In the genomic region with DNA sequence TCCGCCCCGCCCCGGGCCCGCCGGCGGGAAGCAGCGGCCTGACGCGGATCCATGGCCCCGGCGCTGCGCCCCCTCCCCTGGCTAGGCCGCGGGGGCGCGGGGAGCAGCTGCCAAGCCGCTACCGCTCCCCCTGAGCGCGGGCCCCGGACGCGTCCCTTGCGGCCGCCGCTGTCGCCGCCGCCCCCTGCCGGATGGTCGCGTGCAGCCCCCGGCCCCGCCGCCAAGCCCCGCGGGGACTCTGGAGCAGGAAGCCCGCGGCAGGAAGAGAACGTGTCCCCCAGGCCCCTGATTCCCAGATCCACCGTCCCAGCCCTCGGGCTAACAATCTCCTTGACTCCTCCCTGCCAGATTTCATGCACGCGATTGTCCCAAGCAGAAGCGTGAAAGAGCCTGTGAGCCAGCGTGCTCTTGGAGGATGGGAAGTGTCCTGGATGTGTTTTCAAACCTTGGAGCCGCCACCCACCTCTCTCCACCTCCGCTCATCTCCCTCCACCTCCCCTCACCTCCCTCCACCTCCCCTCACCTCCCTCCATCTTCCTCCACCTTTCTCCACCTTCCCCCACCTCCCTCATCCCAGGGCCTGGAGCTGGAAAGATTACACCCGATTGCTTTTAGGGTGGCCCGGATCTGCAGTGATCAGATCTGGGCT, we compare ENCODE assay signal across 8 cellular contexts. TPM values are rescaled to one million over a fixed set of nuclear protein-coding genes. Genes with fewer than 3 reads are reported as not detected.
A peak's percentile ranks its signal among the peaks of the same experiment; 100 is the strongest.
DNase-seq lines count a peak whose midpoint lies in the region; ATAC-seq and TF ChIP-seq lines count a peak whose summit lies in the region.

No MANE protein-coding gene starts in this region.

- H3K4me1 ChIP-seq in esophagus (ENCODE audit: control insufficient read depth in 2 of 2, insufficient read depth in 2 of 2, low read length in 1 of 2) (no peaks in the 10 kb centered on the region), stomach smooth muscle (ENCODE audit: control insufficient read depth, insufficient read depth, low read length) (peaks cover 16% of the 10 kb centered on the region)

- H3K27me3 ChIP-seq in esophagus (ENCODE audit: control insufficient read depth in 1 of 2, insufficient read depth in 2 of 2, low read length in 2 of 2) (no peaks in the 10 kb centered on the region), stomach smooth muscle (ENCODE audit: control insufficient read depth in 1 of 2, insufficient read depth in 2 of 2, low read length in 2 of 2) (no peaks in the 10 kb centered on the region)

- DNase-seq in HFF-Myc (ENCODE audit: extremely low read depth, low read depth) (peak; percentile 41), NCI-H2227 (lab: John Stamatoyannopoulos, UW; ENCODE audit: unreplicated experiment) (peak; percentile 71), myocyte (ENCODE audit: low read depth) (peak; percentile 16)
- peak; percentile 48 to 65 for DNase-seq in activated T-cell treated with anti-CD3 and anti-CD28 coated beads, Interleukin-2, amount 50 U/mL, for 48 hours

- H3K9me3 ChIP-seq in esophagus (ENCODE audit: control insufficient read depth in 2 of 2, insufficient read depth in 1 of 2, low read depth in 1 of 2, low read length in 1 of 2) (no peaks in the 10 kb centered on the region), stomach smooth muscle (ENCODE audit: control insufficient read depth in 2 of 2, low read length in 2 of 2) (no peaks in the 10 kb centered on the region)

- no peaks in the 10 kb centered on the region for H3K36me3 ChIP-seq in esophagus (ENCODE audit: control insufficient read depth in 2 of 2, insufficient read depth in 2 of 2, low read length in 1 of 2)
- H3K36me3 ChIP-seq in stomach smooth muscle (ENCODE audit: control insufficient read depth in 2 of 2, insufficient read depth in 2 of 2, low read length in 2 of 2) = no peaks in the 10 kb centered on the region

- TF ChIP-seq CTCF in GM12873 (IDR thresholded peaks at IDR 0.05; ENCODE audit: insufficient read depth, low read depth, low read length, missing control alignments) (peak; percentile 38), HFF-Myc (IDR thresholded peaks at IDR 0.05; ENCODE audit: low read depth, low read length, missing control alignments) (no peak)

- peak overlapping the region; percentile 54 to 64 for H3K9ac ChIP-seq in stomach smooth muscle (ENCODE audit: low read length in 2 of 2)

- ATAC-seq in HG03521 (IDR thresholded peaks at IDR 0.05; ENCODE audit: unreplicated experiment) = no peak

- H3K27ac ChIP-seq in esophagus (ENCODE audit: low read depth in 2 of 2, low read length in 1 of 2) = peak overlapping the region; percentile 40 to 80
- peak overlapping the region; percentile 49 for H3K27ac ChIP-seq in stomach smooth muscle (ENCODE audit: low read length)

- WGBS in esophagus, 2 donors = 2 to 3% methylated on average over 39 to 50 of the region's 50 CpGs

- H3K4me3 ChIP-seq in HFF-Myc (replicated peaks; ENCODE audit: low read depth, low read length) (peak overlapping the region; percentile 42), esophagus (ENCODE audit: low read depth in 1 of 2, low read length in 2 of 2) (peak overlapping the region; percentile 52 to 59), stomach smooth muscle (ENCODE audit: low read length in 2 of 2) (peak overlapping the region; percentile 57 to 78)

RNA-seq across cellular contexts. Expression of gene PRTFDC1, which starts 0.4 kb away (rescaled TPM):
- 1 to 10 TPM in 1 of 2 donors, under 1 TPM in 1; 0.98 to 1.0 TPM for polyA plus RNA-seq in esophagus
- 0.29 and 0.52 TPM in 2 replicates for total RNA-seq in myocyte
- polyA plus RNA-seq in myocyte (2012) = 0.20 TPM

Comparison
In these comparisons a context has a peak if more than half of its experiments do, and no peak if none do; other contexts are left out.
1. DNase-seq: peak in every context shown above with its lines; median percentile 71 in NCI-H2227; 56 in activated T-cell treated with anti-CD3 and anti-CD28 coated beads, Interleukin-2, amount 50 U/mL, for 48 hours; 41 in HFF-Myc; 16 in myocyte.